16 cellular contexts compared by ENCODE assay signal in genomic region chr16:67257486-67258159, GRCh38.
"Had no signal": no experiment of that assay in that cellular context is flagged by ENCODE, and none has a peak within 500 bp of the region (broad histone marks: within the 10 kb centered on the region; RNA-seq: fewer than 3 reads in every experiment).

No MANE protein-coding gene starts in this region.

- H3K27ac ChIP-seq: gastrocnemius medialis, upper lobe of right lung had no signal

- H3K27me3 ChIP-seq: gastrocnemius medialis, upper lobe of right lung had no signal

- H3K4me3 ChIP-seq: gastrocnemius medialis, upper lobe of right lung had no signal

- H3K36me3 ChIP-seq: gastrocnemius medialis, upper lobe of right lung had no signal

- H3K4me1 ChIP-seq: upper lobe of right lung had no signal

- H3K9me3 ChIP-seq: gastrocnemius medialis, upper lobe of right lung had no signal

- ATAC-seq: esophagus mucosa; gastrocnemius medialis; stimulated activated naive CD8-positive, alpha-beta T cell treated with anti-CD3 and anti-CD28 coated beads, Interleukin-15, Interleukin-2, amounts not matched to agents 100 U/mL and 50 U/mL, for 24 hours; upper lobe of right lung had no signal

- DNase-seq: activated CD4-positive, alpha-beta memory T cell treated with anti-CD3 and anti-CD28 coated beads for 36 hours; activated CD4-positive, alpha-beta T cell treated with anti-CD3 and anti-CD28 coated beads for 48 hours; activated CD4-positive, CD25-positive, alpha-beta regulatory T cell; activated naive CD4-positive, alpha-beta T cell treated with Interleukin-2 at 50 U/mL for 16 hours; activated T-cell treated with anti-CD3 and anti-CD28 coated beads, Interleukin-2, amount 50 U/mL, for 48 hours; amygdala; cerebellar nuclear complex; gastrocnemius medialis; hypothalamus; nephron progenitor cell; nucleus accumbens; retina; stimulated activated CD4-positive, alpha-beta T cell treated with anti-CD3 and anti-CD28 coated beads, Interleukin-4, amount 100 ng/mL, for 24 hours; stimulated activated naive CD8-positive, alpha-beta T cell treated with anti-CD3 and anti-CD28 coated beads, Interleukin-15, Interleukin-2, amounts not matched to agents 100 U/mL and 50 U/mL, for 24 hours; upper lobe of right lung had no signal
